ENCODE assay signal across 25 cellular contexts in the genomic region with DNA sequence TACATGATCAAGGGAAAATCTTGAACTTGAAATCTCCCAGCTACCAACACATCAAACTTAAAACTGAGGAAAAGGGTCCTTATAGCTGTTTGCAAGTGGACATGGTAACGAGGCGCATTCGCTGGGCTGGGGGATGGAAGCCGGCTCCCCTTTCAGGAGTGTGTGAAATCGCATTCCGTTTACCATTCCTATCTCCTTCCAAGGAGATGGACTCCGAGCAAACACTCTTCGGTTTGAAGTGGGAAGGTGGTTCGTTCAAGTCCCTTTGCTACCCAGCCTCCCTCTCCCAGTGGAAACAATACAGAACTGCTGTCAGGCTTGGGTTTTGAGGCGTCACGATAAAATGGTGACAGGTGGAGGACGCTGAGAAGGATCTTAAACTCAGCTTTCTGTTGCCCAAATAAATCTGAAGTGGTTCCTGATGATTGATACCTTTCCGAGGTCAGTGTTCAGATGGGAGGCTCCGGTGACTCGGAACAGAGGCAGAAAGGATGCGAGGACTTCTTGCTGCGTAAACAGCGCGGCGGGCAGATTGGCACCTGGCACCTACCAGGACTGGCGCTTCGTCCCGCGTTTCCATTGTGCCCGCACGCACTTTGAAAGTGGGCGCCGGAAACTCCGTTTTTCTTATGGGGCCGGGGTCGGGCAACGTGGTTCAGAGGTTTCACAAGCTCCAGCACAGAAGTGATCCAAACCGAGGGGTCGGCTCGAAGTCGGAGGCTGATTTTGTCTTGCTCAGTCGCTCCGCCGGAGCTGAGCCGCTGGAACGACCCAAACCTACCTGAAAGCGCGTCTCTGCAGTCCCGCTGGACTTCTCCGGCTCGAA. TPM values are rescaled to one million over a fixed set of nuclear protein-coding genes. Genes with fewer than 3 reads are reported as not detected.
DNase-seq lines count a peak whose midpoint lies in the region; ATAC-seq and TF ChIP-seq lines count a peak whose summit lies in the region.
"Had no signal": no experiment of that assay in that cellular context is flagged by ENCODE, and none has a peak within 500 bp of the region (broad histone marks: within the 10 kb centered on the region; RNA-seq: fewer than 3 reads in every experiment).

No MANE protein-coding gene starts in this region.

- CTCF ChIA-PET in IMR-90 (lab: Yijun Ruan, JAX) (interaction anchor here (1.8 kb wide), 1 partner anchor 312 kb away, joined by 8 read pairs; no protein-coding TSS in a partner anchor), Calu3 (lab: Charles Lee) (interaction anchor here (0.7 to 1.1 kb wide), 2 partner anchors 20 to 312 kb away, joined by 3 read pairs; no protein-coding TSS in a partner anchor)

- no peaks in the 10 kb centered on the region for H3K9me1 ChIP-seq in IMR-90 (ENCODE audit: insufficient read depth, low read length)

- no peak for TF ChIP-seq RAD21 in IMR-90 (IDR thresholded peaks at IDR 0.05; ENCODE audit: low read length)

- H3K36me3 ChIP-seq in IMR-90 (ENCODE audit: control insufficient read depth, insufficient read depth, low read length) (peaks cover 15% of the 10 kb centered on the region; the same call in 1 of the 2 replicates), mesendoderm (ENCODE audit: control insufficient read depth, insufficient read depth, low read length) (peaks cover 2% of the 10 kb centered on the region), smooth muscle cell (ENCODE audit: low read depth) (no peaks in the 10 kb centered on the region)
- H3K36me3 ChIP-seq: breast epithelium, tibial nerve had no signal

- H3K27me3 ChIP-seq in IMR-90 (ENCODE audit: control insufficient read depth, insufficient read depth, low read length) (peaks cover 27% of the 10 kb centered on the region), mesendoderm (ENCODE audit: insufficient read depth, low read length, poor library complexity) (no peaks in the 10 kb centered on the region), smooth muscle cell (ENCODE audit: low read depth) (no peaks in the 10 kb centered on the region)

- H3K9me3 ChIP-seq in IMR-90 (ENCODE audit: control insufficient read depth, insufficient read depth, low read length) (peaks cover 9% of the 10 kb centered on the region; the same call in 1 of the 2 replicates), smooth muscle cell (replicated peaks; ENCODE audit: low read depth) (no peaks in the 10 kb centered on the region)
- H3K9me3 ChIP-seq: breast epithelium, tibial nerve had no signal

- H3K36me3 Mint-ChIP-seq in Calu3 (ENCODE audit: insufficient read depth, unreplicated experiment) = peaks cover 5% of the 10 kb centered on the region
- H3K36me3 Mint-ChIP-seq: activated CD4-positive, alpha-beta memory T cell treated with anti-CD3 and anti-CD28 coated beads for 36 hours had no signal

- peaks cover 27% of the 10 kb centered on the region for H3K27me3 Mint-ChIP-seq in Calu3 (ENCODE audit: unreplicated experiment)

- H3K27ac ChIP-seq in IMR-90 (ENCODE audit: insufficient read depth, low read length) (no peak overlapping the region), coronary artery (no peak overlapping the region), mesendoderm (ENCODE audit: low read depth, low read length) (peak overlapping the region; percentile 77), smooth muscle cell (ENCODE audit: low read depth) (peak overlapping the region; percentile 95)
- H3K27ac ChIP-seq: breast epithelium, RWPE1, tibial nerve had no signal

- H2AFZ ChIP-seq in IMR-90 (replicated peaks; ENCODE audit: low read length, poor library complexity) (peak overlapping the region; percentile 27), smooth muscle cell (ENCODE audit: low read depth) (peak overlapping the region; percentile 57)

- H3K4me2 ChIP-seq in IMR-90 (ENCODE audit: low read depth, low read length) = no peak overlapping the region; the same call in 1 of the 2 replicates
- H3K4me2 ChIP-seq in mesendoderm (ENCODE audit: low read length) = peak overlapping the region; percentile 55
- H3K4me2 ChIP-seq in smooth muscle cell = peak overlapping the region; percentile 94

- no peak overlapping the region for H3K56ac ChIP-seq in IMR-90 (ENCODE audit: extremely low read depth, insufficient read depth, low read length)
- peak overlapping the region; percentile 85 for H3K56ac ChIP-seq in mesendoderm (ENCODE audit: low read length)

- POLR2A ChIA-PET in IMR-90 (lab: Charles Lee; ENCODE audit: unreplicated experiment) = interaction anchor here (0.7 kb wide), 1 partner anchor 157 kb away, joined by 6 read pairs; no protein-coding TSS in a partner anchor

- H2AK9ac ChIP-seq in IMR-90 (replicated peaks; ENCODE audit: low read depth, low read length, poor library complexity) = peak overlapping the region; percentile 24

- no peaks in the 10 kb centered on the region for H3K9me3 Mint-ChIP-seq in Calu3 (ENCODE audit: low read depth, unreplicated experiment)
- H3K9me3 Mint-ChIP-seq: activated B cell treated with CpG ODN at 0.5 μM for 24 hours; activated CD4-positive, alpha-beta memory T cell treated with anti-CD3 and anti-CD28 coated beads for 36 hours; CD4-positive, alpha-beta T cell; stimulated activated naive CD8-positive, alpha-beta T cell treated with anti-CD3 and anti-CD28 coated beads, Interleukin-15, amount 100 ng/mL, for 72 hours had no signal

- ATAC-seq in IMR-90 (ENCODE audit: low read depth) = no peak
- no peak for ATAC-seq in HG03159 (IDR thresholded peaks at IDR 0.05; ENCODE audit: unreplicated experiment)
- ATAC-seq: K562; right cardiac atrium; SK-N-SH treated with all-trans-retinoic acid at 6 μM for 48 hours; stimulated activated naive CD8-positive, alpha-beta T cell treated with anti-CD3 and anti-CD28 coated beads, Interleukin-15, amount 100 ng/mL, for 72 hours had no signal

- no peak overlapping the region for H3K4me3 Mint-ChIP-seq in Calu3 (ENCODE audit: low read depth, unreplicated experiment)
- H3K4me3 Mint-ChIP-seq: activated B cell treated with CpG ODN at 0.5 μM for 24 hours; activated CD4-positive, alpha-beta memory T cell treated with anti-CD3 and anti-CD28 coated beads for 36 hours; CD4-positive, alpha-beta T cell; immature natural killer cell; stimulated activated naive CD8-positive, alpha-beta T cell treated with anti-CD3 and anti-CD28 coated beads, Interleukin-15, amount 100 ng/mL, for 72 hours had no signal

- H3K9ac ChIP-seq in IMR-90 (ENCODE audit: low read depth, low read length) = no peak overlapping the region
- H3K9ac ChIP-seq in mesendoderm (ENCODE audit: low read length) = peak overlapping the region; percentile 65
- peak overlapping the region; percentile 88 for H3K9ac ChIP-seq in smooth muscle cell (ENCODE audit: low read depth)

- H3K23ac ChIP-seq in IMR-90 (ENCODE audit: low read depth, low read length) (no peak overlapping the region), mesendoderm (ENCODE audit: low read length) (no peak overlapping the region)

- H2BK15ac ChIP-seq in IMR-90 (ENCODE audit: low read depth, low read length) (no peak overlapping the region), mesendoderm (replicated peaks; ENCODE audit: low read depth) (no peak overlapping the region)

- no peaks in the 10 kb centered on the region for H4K20me1 ChIP-seq in IMR-90 (ENCODE audit: insufficient read depth, low read length)
- peaks cover 32% of the 10 kb centered on the region for H4K20me1 ChIP-seq in smooth muscle cell (ENCODE audit: low read depth)

- peaks cover 4% of the 10 kb centered on the region; the same call in 1 of the 2 replicates for H3K4me1 ChIP-seq in IMR-90 (ENCODE audit: control insufficient read depth, insufficient read depth, low read length)
- H3K4me1 ChIP-seq in mesendoderm (ENCODE audit: control insufficient read depth, low read depth, low read length) = peaks cover 13% of the 10 kb centered on the region
- peaks cover 48% of the 10 kb centered on the region for H3K4me1 ChIP-seq in smooth muscle cell (ENCODE audit: low read depth)
- H3K4me1 ChIP-seq: breast epithelium had no signal

- H4K91ac ChIP-seq in IMR-90 (ENCODE audit: insufficient read depth, low read depth, low read length) = no peak overlapping the region

- no TSS peak for BruUV-seq in IMR-90 (replicated peaks; lab: Mats Ljungman, UMichigan)
- BruUV-seq in Calu3 (replicated peaks; lab: Mats Ljungman, UMichigan) = no TSS peak

- no peak overlapping the region for H2BK5ac ChIP-seq in IMR-90 (ENCODE audit: low read depth, low read length, poor library complexity, severe bottlenecking)
- no peak overlapping the region for H2BK5ac ChIP-seq in mesendoderm (ENCODE audit: low read length)

- H3K79me2 ChIP-seq in mesendoderm (ENCODE audit: control insufficient read depth, insufficient read depth, low read length) (peaks cover 26% of the 10 kb centered on the region), smooth muscle cell (ENCODE audit: low read depth) (peaks cover 53% of the 10 kb centered on the region)

- 21% methylated on average over 23 of the region's 46 CpGs; no CpG with 5 or more reads in 1 of the 2 experiments for WGBS in IMR-90 (ENCODE audit: extremely low coverage in 2 of 2, insufficient read length in 1 of 2), 2 experiments
- no CpG with 5 or more reads among the region's 46 CpGs for WGBS in mesendoderm (ENCODE audit: extremely low coverage, insufficient coverage, low lambda C conversion rate)
- 15% methylated on average over 46 of the region's 46 CpGs for WGBS in smooth muscle cell (ENCODE audit: low lambda C conversion rate)

- H3K79me1 ChIP-seq in IMR-90 (ENCODE audit: low read depth in 1 of 2, low read length in 2 of 2) = no peaks in the 10 kb centered on the region; a peak in 2 of 4 replicates
- H3K79me1 ChIP-seq in mesendoderm (ENCODE audit: low read length) = no peaks in the 10 kb centered on the region

- H2BK20ac ChIP-seq in IMR-90 (ENCODE audit: low read depth, low read length) = no peak overlapping the region

- no peak overlapping the region for H3K4ac ChIP-seq in IMR-90 (ENCODE audit: low read depth, low read length)
- H3K4ac ChIP-seq in mesendoderm (ENCODE audit: low read depth, low read length) = no peak overlapping the region

- TF ChIP-seq CTCF in IMR-90 (conservative IDR thresholded peaks at IDR 0.05; ENCODE audit: low read depth, low read length) (no peak), coronary artery (IDR thresholded peaks at IDR 0.05) (no peak), smooth muscle cell (IDR thresholded peaks at IDR 0.05; ENCODE audit: borderline replicate concordance, insufficient read depth, poor library complexity, severe bottlenecking) (no peak), Calu3 (IDR thresholded peaks at IDR 0.05; ENCODE audit: unreplicated experiment) (no peak)

- no peak overlapping the region for H3K14ac ChIP-seq in IMR-90 (replicated peaks; ENCODE audit: low read depth, low read length)

- H4K8ac ChIP-seq in IMR-90 (ENCODE audit: low read depth in 2 of 2, low read length in 2 of 2) = no peak overlapping the region
- no peak overlapping the region for H4K8ac ChIP-seq in mesendoderm (ENCODE audit: low read depth, low read length)

- H2AK5ac ChIP-seq in IMR-90 (ENCODE audit: low read depth, low read length) = no peak overlapping the region
- H2AK5ac ChIP-seq in mesendoderm (ENCODE audit: low read length) = no peak overlapping the region

- in situ Hi-C loops in IMR-90 (cut with MboI; ENCODE audit: low sequenced_read_pairs) = loop anchor here (25.0 kb wide), 1 partner anchor 319 kb away; no protein-coding TSS in a partner anchor

- peaks cover 29% of the 10 kb centered on the region for H3K4me1 Mint-ChIP-seq in Calu3 (ENCODE audit: low read depth, unreplicated experiment)
- H3K4me1 Mint-ChIP-seq: activated B cell treated with CpG ODN at 0.5 μM for 24 hours, immature natural killer cell had no signal

- H3K27ac Mint-ChIP-seq in Calu3 (ENCODE audit: unreplicated experiment) = no peak overlapping the region
- H3K27ac Mint-ChIP-seq: activated B cell treated with CpG ODN at 0.5 μM for 24 hours; activated CD4-positive, alpha-beta memory T cell treated with anti-CD3 and anti-CD28 coated beads for 36 hours; CD4-positive, alpha-beta T cell; immature natural killer cell; stimulated activated naive CD8-positive, alpha-beta T cell treated with anti-CD3 and anti-CD28 coated beads, Interleukin-15, amount 100 ng/mL, for 72 hours had no signal

- TF ChIP-seq POLR2A in IMR-90 (IDR thresholded peaks at IDR 0.05; ENCODE audit: low read depth, low read length) = no peak

- DNase-seq in IMR-90 = no peak
- DNase-seq in coronary artery (ENCODE audit: low spot score) = no peak
- peak; percentile 85 for DNase-seq in mesendoderm
- no peak for DNase-seq in smooth muscle cell (lab: John Stamatoyannopoulos, UW; ENCODE audit: unreplicated experiment)
- no peak for DNase-seq in Calu3
- DNase-seq in activated CD4-positive, CD25-positive, alpha-beta regulatory T cell (lab: John Stamatoyannopoulos, UW) = no peak
- DNase-seq in DMS79 treated with DMSO at 0.1 percent for 48 hours (lab: John Stamatoyannopoulos, UW) = no peak
- DNase-seq: activated B cell treated with CpG ODN at 0.5 μM for 24 hours; activated CD4-positive, alpha-beta memory T cell treated with anti-CD3 and anti-CD28 coated beads for 36 hours; activated gamma-delta T cell treated with Interleukin-2 at 50 U/mL for 16 hours; activated T-cell treated with anti-CD3 and anti-CD28 coated beads for 4 hours; CD4-positive, alpha-beta T cell; immature natural killer cell; NCI-H1436 treated with DMSO at 0.1 percent for 48 hours; occipital lobe; right cardiac atrium; stimulated activated CD4-positive, alpha-beta T cell treated with anti-CD3 and anti-CD28 coated beads, Interleukin-12 subunit alpha, Interleukin-12 subunit beta, amount 100 ng/mL, for 4 hours; stimulated activated CD4-positive, alpha-beta T cell treated with anti-CD3 and anti-CD28 coated beads, Interleukin-4, amount 100 ng/mL, for 4 hours; stimulated activated naive CD8-positive, alpha-beta T cell treated with anti-CD3 and anti-CD28 coated beads, Interleukin-15, amount 100 ng/mL, for 72 hours had no signal

- dilution Hi-C loops in IMR-90 (cut with HindIII; ENCODE audit: low sequenced_read_pairs, unreplicated experiment) = no loop called here

- H3F3A ChIP-seq in smooth muscle cell (ENCODE audit: low read depth) = peaks cover 3% of the 10 kb centered on the region

- no peak overlapping the region for H2BK120ac ChIP-seq in IMR-90 (ENCODE audit: low read depth, low read length)
- H2BK120ac ChIP-seq in mesendoderm (ENCODE audit: low read depth, low read length) = no peak overlapping the region

- H3K18ac ChIP-seq in IMR-90 (ENCODE audit: low read depth, low read length) (no peak overlapping the region), mesendoderm (ENCODE audit: low read length) (peak overlapping the region; percentile 44)

- H3K4me3 ChIP-seq in IMR-90 (ENCODE audit: insufficient read depth, low read depth, low read length) (no peak overlapping the region), coronary artery (peak overlapping the region; percentile 4), mesendoderm (ENCODE audit: low read length) (no peak overlapping the region), smooth muscle cell (peak overlapping the region; percentile 56)
- H3K4me3 ChIP-seq: breast epithelium, K562, tibial nerve had no signal

- H4K5ac ChIP-seq in IMR-90 (ENCODE audit: low read depth, low read length) = no peak overlapping the region
- H4K5ac ChIP-seq in mesendoderm (ENCODE audit: low read length) = no peak overlapping the region

- intact Hi-C loops in IMR-90 (cut with micrococcal nuclease) = no loop called here
- intact Hi-C loops in Calu3 (cut with micrococcal nuclease; ENCODE audit: unreplicated experiment) = no loop called here

RNA-seq across cellular contexts. Expression of a gene that starts 7.0 kb away (rescaled TPM):
- total RNA-seq in IMR-90 (2012; rRNA removed) = 1.9 and 2.2 TPM in 2 replicates
- 3.7 and 4.0 TPM in 2 replicates for polyA plus RNA-seq in IMR-90 (2012; rRNA removed)
- polyA plus RNA-seq in IMR-90 (2012; cell fraction: cytosol; rRNA removed) = 2.1 and 4.0 TPM in 2 replicates
- 2.7 and 3.5 TPM in 2 replicates for polyA plus RNA-seq in IMR-90 (2012; cell fraction: nucleus; rRNA removed; ENCODE audit: low replicate concordance)
- 27.2 TPM for polyA plus RNA-seq in mesendoderm (2013, experiment 1 of 2)
- 25.1 TPM for polyA plus RNA-seq in mesendoderm (2013, experiment 2 of 2)
- 54.4 and 76.8 TPM in 2 replicates for total RNA-seq in smooth muscle cell
- polyA plus RNA-seq in smooth muscle cell = 50.7 and 70.9 TPM in 2 replicates
- 8.4 and 10.4 TPM in 2 replicates for total RNA-seq in Calu3 (2022)
- total RNA-seq: activated B cell treated with CpG ODN at 0.5 μM for 24 hours; activated CD4-positive, alpha-beta memory T cell treated with anti-CD3 and anti-CD28 coated beads for 36 hours; K562; occipital lobe had no signal
- polyA plus RNA-seq: immature natural killer cell, K562 had no signal

Comparison
In these comparisons a context has a peak if more than half of its experiments do, and no peak if none do; other contexts are left out.
1. H3K27ac ChIP-seq: peak in mesendoderm (single experiment) and smooth muscle cell (single experiment); none in IMR-90 (single experiment) and coronary artery (0 of 2).
2. H3K4me3 ChIP-seq: peak in coronary artery (single experiment) and smooth muscle cell (single experiment); none in IMR-90 (single experiment) and mesendoderm (single experiment).